10 cellular contexts compared by ENCODE assay signal in genomic region chr3:4995500-4996053, GRCh38. TPM values are rescaled to one million over a fixed set of nuclear protein-coding genes. Genes with fewer than 3 reads are reported as not detected.
A peak's percentile ranks its signal among the peaks of the same experiment; 100 is the strongest.
DNase-seq lines count a peak whose midpoint lies in the region; ATAC-seq and TF ChIP-seq lines count a peak whose summit lies in the region.
"Had no signal": no experiment of that assay in that cellular context is flagged by ENCODE, and none has a peak within 500 bp of the region (broad histone marks: within the 10 kb centered on the region; RNA-seq: fewer than 3 reads in every experiment).

No MANE protein-coding gene starts in this region.

- peak overlapping the region; percentile 23 to 70 for H3K18ac ChIP-seq in mesenchymal stem cell (ENCODE audit: low read depth in 1 of 2, low read length in 2 of 2)

- peak overlapping the region; percentile 21 for H2AK5ac ChIP-seq in mesenchymal stem cell (ENCODE audit: low read length, severe bottlenecking)

- no peak overlapping the region for H3K4ac ChIP-seq in mesenchymal stem cell (ENCODE audit: low read depth in 1 of 2, low read length in 2 of 2)

- H2AFZ ChIP-seq in mammary epithelial cell (ENCODE audit: low read depth, low read length) (no peak overlapping the region), mesenchymal stem cell (ENCODE audit: low read depth, low read length) (no peak overlapping the region)

- WGBS in mammary epithelial cell (ENCODE audit: low coverage, missing lambda C conversion rate): 75% methylated on average over 5 of the region's 9 CpGs
- 69% methylated on average over 7 of the region's 9 CpGs for WGBS in mesenchymal stem cell

- no peak overlapping the region for H2BK5ac ChIP-seq in mesenchymal stem cell (ENCODE audit: low read depth, low read length, poor library complexity, severe bottlenecking)

- CTCF ChIA-PET in mammary epithelial cell (lab: Charles Lee; ENCODE audit: low non-redundant PET): interaction anchor here (0.6 kb wide), 1 partner anchor 15 kb away, joined by 6 read pairs; no protein-coding TSS in a partner anchor

- H3K4me2 ChIP-seq in mammary epithelial cell (ENCODE audit: insufficient read depth, low read depth, low read length): peak overlapping the region; percentile 56
- H3K4me2 ChIP-seq in mesenchymal stem cell (ENCODE audit: low read length, poor library complexity, severe bottlenecking): no peak overlapping the region

- intact Hi-C loops in Right ventricle myocardium inferior (cut with DNase I): no loop called here
- intact Hi-C loops in Right ventricle myocardium superior (cut with DNase I): no loop called here
- intact Hi-C loops in mammary epithelial cell (cut with micrococcal nuclease): loop anchor here (1.0 kb wide), 2 partner anchors 9 to 28 kb away; no protein-coding TSS in a partner anchor
- intact Hi-C loops in vagina (cut with DNase I): loop anchor here (5.0 kb wide), 1 partner anchor 137 kb away; no protein-coding TSS in a partner anchor

- H3K9ac ChIP-seq in mammary epithelial cell (ENCODE audit: insufficient read depth, low read length) (peak overlapping the region; percentile 91), mesenchymal stem cell (ENCODE audit: low read length) (peak overlapping the region; percentile 89)

- dilution Hi-C loops in mammary epithelial cell (cut with HindIII; ENCODE audit: low sequenced_read_pairs): no loop called here

- H3K14ac ChIP-seq in mesenchymal stem cell (ENCODE audit: low read length in 2 of 2): peak overlapping the region in 1 of 2 experiments; percentile 29

- no peak overlapping the region for H3K23ac ChIP-seq in mesenchymal stem cell (ENCODE audit: low read length in 2 of 2)

- H3K79me1 ChIP-seq in mesenchymal stem cell (replicated peaks; ENCODE audit: low read length, poor library complexity, severe bottlenecking): no peaks in the 10 kb centered on the region

- TF ChIP-seq CTCF in mammary epithelial cell (conservative IDR thresholded peaks at IDR 0.05 in 1 of 2, IDR thresholded peaks at IDR 0.05 in 1 of 2; ENCODE audit: extremely low read depth in 1 of 2, insufficient read depth in 1 of 2, low read depth in 1 of 2, low read length in 2 of 2): no peak
- no peak for TF ChIP-seq CTCF in vagina (IDR thresholded peaks at IDR 0.05)

- peaks cover 48% of the 10 kb centered on the region for H3K4me1 ChIP-seq in mammary epithelial cell (ENCODE audit: insufficient read depth, low read length)
- H3K4me1 ChIP-seq in mesenchymal stem cell (ENCODE audit: control insufficient read depth, insufficient read depth, low read depth, low read length): peaks cover 14% of the 10 kb centered on the region
- H3K4me1 ChIP-seq in vagina: peaks cover 28% of the 10 kb centered on the region

- H4K20me1 ChIP-seq in mammary epithelial cell (ENCODE audit: insufficient read depth, low read length): no peaks in the 10 kb centered on the region

- peak; percentile 31 for DNase-seq in Right ventricle myocardium inferior (ENCODE audit: missing footprints)
- DNase-seq in Right ventricle myocardium superior: no peak
- peak; percentile 96 for DNase-seq in mammary epithelial cell
- peak; percentile 83 for DNase-seq in mesenchymal stem cell
- peak; percentile 49 to 83 for DNase-seq in vagina (ENCODE audit: extremely low spot score in 2 of 2)
- no peak for DNase-seq in NCI-H2081 (lab: John Stamatoyannopoulos, UW)
- DNase-seq: left colon, NCI-H146 had no signal

- no peaks in the 10 kb centered on the region for H3K79me2 ChIP-seq in mammary epithelial cell (ENCODE audit: insufficient read depth, low read length)

- H3K9me3 ChIP-seq in mammary epithelial cell (replicated peaks; ENCODE audit: insufficient read depth, low read length): no peaks in the 10 kb centered on the region
- H3K9me3 ChIP-seq in mesenchymal stem cell (ENCODE audit: control insufficient read depth, low read length): no peaks in the 10 kb centered on the region
- H3K9me3 ChIP-seq in vagina: no peaks in the 10 kb centered on the region

- H2BK120ac ChIP-seq in mesenchymal stem cell (ENCODE audit: low read depth, low read length): no peak overlapping the region

- no peak for ATAC-seq in Right ventricle myocardium inferior
- no peak for ATAC-seq in Right ventricle myocardium superior (ENCODE audit: poor library complexity)
- ATAC-seq in GM21825 (IDR thresholded peaks at IDR 0.05; ENCODE audit: unreplicated experiment): no peak
- no peak for ATAC-seq in HG02798 (IDR thresholded peaks at IDR 0.05; ENCODE audit: poor library complexity, unreplicated experiment)
- ATAC-seq: left colon had no signal

- H4K8ac ChIP-seq in mesenchymal stem cell (ENCODE audit: low read length): peak overlapping the region; percentile 21

- H3K36me3 ChIP-seq in mammary epithelial cell (ENCODE audit: insufficient read depth, low read length) (no peaks in the 10 kb centered on the region), mesenchymal stem cell (ENCODE audit: control insufficient read depth in 1 of 2, insufficient read depth in 2 of 2, low read depth in 1 of 2, low read length in 2 of 2) (no peaks in the 10 kb centered on the region), vagina (no peaks in the 10 kb centered on the region)

- BruUV-seq in mammary epithelial cell (replicated peaks; lab: Mats Ljungman, UMichigan): no TSS peak

- H3K4me3 ChIP-seq in mammary epithelial cell (replicated peaks in 1 of 3; ENCODE audit: insufficient read depth in 1 of 3, low read depth in 2 of 3, low read length in 3 of 3): no peak overlapping the region
- H3K4me3 ChIP-seq in mesenchymal stem cell (ENCODE audit: insufficient read depth in 1 of 2, low read depth in 1 of 2, low read length in 2 of 2): no peak overlapping the region
- H3K4me3 ChIP-seq in vagina: no peak overlapping the region

- H2BK12ac ChIP-seq in mesenchymal stem cell (ENCODE audit: low read length in 2 of 2): peak overlapping the region; percentile 46 to 81

- TF ChIP-seq POLR2A in vagina (IDR thresholded peaks at IDR 0.05): no peak

- H3K27me3 ChIP-seq in mammary epithelial cell (ENCODE audit: insufficient read depth, low read length) (no peaks in the 10 kb centered on the region), mesenchymal stem cell (ENCODE audit: control insufficient read depth in 1 of 2, insufficient read depth in 1 of 2, low read length in 2 of 2) (no peaks in the 10 kb centered on the region), vagina (no peaks in the 10 kb centered on the region)

- peak overlapping the region; percentile 81 for H4K91ac ChIP-seq in mesenchymal stem cell (ENCODE audit: low read length)

- H2BK15ac ChIP-seq in mesenchymal stem cell (ENCODE audit: low read depth, poor library complexity, severe bottlenecking): no peak overlapping the region

- H3K27ac ChIP-seq in mammary epithelial cell (ENCODE audit: insufficient read depth, low read depth, low read length) (peak overlapping the region; percentile 98), mesenchymal stem cell (ENCODE audit: low read length, poor library complexity, severe bottlenecking) (peak overlapping the region; percentile 50), vagina (peak overlapping the region; percentile 62)

- in situ Hi-C loops in mammary epithelial cell (cut with MboI; ENCODE audit: low sequenced_read_pairs in 2 of 2): loop anchor here in 1 of 2 donors (25.0 kb wide), 1 partner anchor 192 kb away; the partner anchor contains the start of gene EDEM1

RNA-seq across cellular contexts. Expression of gene BHLHE40, which starts 16.3 kb away (rescaled TPM):
- total RNA-seq in Right ventricle myocardium inferior: 26.9 TPM
- total RNA-seq in Right ventricle myocardium superior: 22.8 TPM
- total RNA-seq in mammary epithelial cell: 10 to 100 TPM; 61.7 to 78.7 TPM
- polyA plus RNA-seq in mammary epithelial cell: 40.8 TPM
- 105 TPM for polyA minus RNA-seq in mammary epithelial cell
- 88.3 TPM for polyA plus RNA-seq in mesenchymal stem cell (2013, experiment 1 of 2)
- polyA plus RNA-seq in mesenchymal stem cell (2013, experiment 2 of 2): 79.7 TPM
- total RNA-seq in vagina: 347 TPM

Comparison
In these comparisons a context has a peak if more than half of its experiments do, and no peak if none do; other contexts are left out.
1. DNase-seq: peak in Right ventricle myocardium inferior (single experiment), mammary epithelial cell (single experiment), mesenchymal stem cell (single experiment) and vagina (2 of 2); none in Right ventricle myocardium superior (single experiment) and NCI-H2081 (0 of 2).
2. intact Hi-C loops: an anchor here in mammary epithelial cell (1.0 kb wide) and vagina (5.0 kb wide); none called in Right ventricle myocardium inferior and Right ventricle myocardium superior.
3. Peak in every context shown above with its lines, with median percentiles within 50 percentile points of each other: H3K27ac ChIP-seq.